Comparison of ENCODE assay signal across 8 cellular contexts in genomic region chr5:40679071-40679997, GRCh38. TPM values are rescaled to one million over a fixed set of nuclear protein-coding genes. Genes with fewer than 3 reads are reported as not detected.
A peak's percentile ranks its signal among the peaks of the same experiment; 100 is the strongest.
DNase-seq lines count a peak whose midpoint lies in the region; ATAC-seq and TF ChIP-seq lines count a peak whose summit lies in the region.

Gene PTGER4, plus strand, starts transcription at chr5:40679915. Its CDS starts 1,079 bp downstream, at chr5:40680994.

- H3K36me3 Mint-ChIP-seq in T-helper 17 cell (ENCODE audit: low read depth), result peaks cover 17% of the 10 kb centered on the region

- H3K4me1 Mint-ChIP-seq in T-helper 17 cell, result peaks cover 55% of the 10 kb centered on the region

- H3K27ac Mint-ChIP-seq in T-helper 17 cell, result peak within 1 kb of the TSS; percentile 98

- DNase-seq in GM12865 (ENCODE audit: low read depth), result peak; percentile 77
- peak; percentile 73 for DNase-seq in NCI-H1105 (lab: John Stamatoyannopoulos, UW)
- peak; percentile 87 to 92 (median 91) for DNase-seq in T-helper 17 cell
- peak; percentile 58 for DNase-seq in amniotic stem cell (lab: John Stamatoyannopoulos, UW)
- peak; percentile 95 for DNase-seq in left ventricle myocardium superior
- peak; percentile 73 for DNase-seq in pulmonary artery endothelial cell (ENCODE audit: low read depth, low spot score)
- DNase-seq in uterus, result peak; percentile 86 to 93

- TF ChIP-seq POLR2A in uterus (IDR thresholded peaks at IDR 0.05), result peak; percentile 83 to 95

- H3K9me3 ChIP-seq in T-helper 17 cell (ENCODE audit: control insufficient read depth, low read length, poor library complexity, severe bottlenecking) (no peaks in the 10 kb centered on the region), uterus (no peaks in the 10 kb centered on the region)

- TF ChIP-seq CTCF in GM12865 (IDR thresholded peaks at IDR 0.05; ENCODE audit: insufficient read depth, low read depth, low read length, missing control alignments) (no peak), uterus (IDR thresholded peaks at IDR 0.05) (peak in 1 of 4 experiments; percentile 24)

- H3K36me3 ChIP-seq in uterus, result no peaks in the 10 kb centered on the region

- H3K27me3 ChIP-seq in uterus, result no peaks in the 10 kb centered on the region

- no peaks in the 10 kb centered on the region for H3K4me1 ChIP-seq in uterus

- peak within 1 kb of the TSS; percentile 97 for H3K4me3 Mint-ChIP-seq in T-helper 17 cell

- intact Hi-C loops in left ventricle myocardium superior (cut with micrococcal nuclease) (no loop called here), uterus (cut with DNase I; ENCODE audit: low total_unique reads) (no loop called here)

- peak within 1 kb of the TSS; percentile 58 for H3K4me3 ChIP-seq in GM12865 (ENCODE audit: low read depth, low read length)
- peak within 1 kb of the TSS; percentile 65 to 71 for H3K4me3 ChIP-seq in uterus

- H3K27ac ChIP-seq in uterus, result peak within 1 kb of the TSS; percentile 83 to 85

- ATAC-seq in HG02610 (IDR thresholded peaks at IDR 0.05; ENCODE audit: unreplicated experiment) (peak; percentile 80), T-helper 17 cell (peak; percentile 76), left ventricle myocardium superior (peak; percentile 97)

- no peaks in the 10 kb centered on the region for H3K27me3 Mint-ChIP-seq in T-helper 17 cell

RNA-seq across cellular contexts. Expression of gene PTGER4, which starts in this region (rescaled TPM):
- total RNA-seq in T-helper 17 cell (100 to 1,000 TPM; 314 to 339 TPM), left ventricle myocardium superior (6.6 TPM), pulmonary artery endothelial cell (39.1 and 107 TPM in 2 replicates), uterus (10 to 100 TPM in 1 of 4 donors, 1 to 10 TPM in 3; 5.9 to 10.2 (median 8.0) TPM)

Comparison
In these comparisons a context has a peak if more than half of its experiments do, and no peak if none do; other contexts are left out.
1. Peak in every context shown above with its lines: DNase-seq, ATAC-seq, H3K4me3 ChIP-seq and H3K27ac ChIP-seq.